ENCODE assay signal across 1 cellular context in the genomic region with DNA sequence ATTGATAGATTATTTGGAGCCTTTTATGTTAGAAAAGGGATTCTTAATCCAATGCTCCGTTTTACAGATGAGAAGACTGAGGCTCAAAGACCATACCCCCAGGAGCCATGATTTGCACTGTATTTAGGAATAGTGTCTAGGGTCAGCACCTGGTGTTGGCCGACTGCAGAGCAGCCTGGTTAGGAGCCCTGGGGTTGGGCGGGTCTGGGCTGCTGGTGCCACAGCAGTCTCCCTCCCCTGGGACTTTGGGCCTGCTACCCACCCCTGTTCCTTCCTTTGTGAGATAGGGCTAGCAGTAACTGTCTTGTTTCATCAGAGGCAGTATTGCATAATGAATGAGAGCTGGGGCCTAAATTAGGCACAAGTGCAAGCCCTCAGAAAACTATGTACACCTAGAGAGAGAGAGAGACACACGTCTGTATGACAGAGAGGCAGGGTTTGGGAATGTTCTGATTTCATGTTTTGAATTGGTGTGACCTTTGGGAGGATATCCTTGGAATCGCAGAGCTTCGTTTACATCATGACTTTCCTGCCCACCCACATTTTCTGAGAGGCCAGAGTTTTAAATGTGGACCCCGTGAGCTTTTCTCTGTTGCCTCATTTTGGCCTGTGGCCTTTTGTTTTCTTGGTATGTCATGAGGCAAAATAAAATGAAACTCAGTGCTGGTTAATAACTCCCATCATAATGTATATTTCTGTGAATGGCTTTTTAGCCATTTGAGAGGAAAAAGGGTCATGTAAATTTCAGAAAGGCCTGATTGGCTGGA.
TF ChIP-seq lines count a peak whose summit lies in the region.

No MANE protein-coding gene starts in this region.

TF ChIP-seq in HepG2, 621 proteins besides CTCF, POLR2A, EP300 and RAD21 (continued from another document and continues in another):
- TF ChIP-seq, protein P1, sequence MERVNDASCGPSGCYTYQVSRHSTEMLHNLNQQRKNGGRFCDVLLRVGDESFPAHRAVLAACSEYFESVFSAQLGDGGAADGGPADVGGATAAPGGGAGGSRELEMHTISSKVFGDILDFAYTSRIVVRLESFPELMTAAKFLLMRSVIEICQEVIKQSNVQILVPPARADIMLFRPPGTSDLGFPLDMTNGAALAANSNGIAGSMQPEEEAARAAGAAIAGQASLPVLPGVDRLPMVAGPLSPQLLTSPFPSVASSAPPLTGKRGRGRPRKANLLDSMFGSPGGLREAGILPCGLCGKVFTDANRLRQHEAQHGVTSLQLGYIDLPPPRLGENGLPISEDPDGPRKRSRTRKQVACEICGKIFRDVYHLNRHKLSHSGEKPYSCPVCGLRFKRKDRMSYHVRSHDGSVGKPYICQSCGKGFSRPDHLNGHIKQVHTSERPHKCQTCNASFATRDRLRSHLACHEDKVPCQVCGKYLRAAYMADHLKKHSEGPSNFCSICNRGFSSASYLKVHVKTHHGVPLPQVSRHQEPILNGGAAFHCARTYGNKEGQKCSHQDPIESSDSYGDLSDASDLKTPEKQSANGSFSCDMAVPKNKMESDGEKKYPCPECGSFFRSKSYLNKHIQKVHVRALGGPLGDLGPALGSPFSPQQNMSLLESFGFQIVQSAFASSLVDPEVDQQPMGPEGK (CRISPR knock-in tag; IDR thresholded peaks at IDR 0.05) = peak; percentile 62
- TF ChIP-seq SP1 (IDR thresholded peaks at IDR 0.05) (no peak), SP1 (CRISPR knock-in tag; IDR thresholded peaks at IDR 0.05) (no peak), ATF7 (IDR thresholded peaks at IDR 0.05) (peak; percentile 31), ATF7 (CRISPR knock-in tag; IDR thresholded peaks at IDR 0.05) (peak; percentile 65; the same call in 1 of the 2 replicates), CREB1 (IDR thresholded peaks at IDR 0.05) (peak; percentile 16; the same call in 1 of the 2 replicates), CREB1 (CRISPR knock-in tag; IDR thresholded peaks at IDR 0.05) (peak; percentile 75), ZNF296 (CRISPR knock-in tag; conservative IDR thresholded peaks at IDR 0.05) (no peak), ZKSCAN5 (CRISPR knock-in tag; IDR thresholded peaks at IDR 0.05) (no peak), ZNF709 (CRISPR knock-in tag; IDR thresholded peaks at IDR 0.05) (no peak), RORA (CRISPR knock-in tag; IDR thresholded peaks at IDR 0.05) (no peak), ZNF678 (CRISPR knock-in tag; IDR thresholded peaks at IDR 0.05) (no peak), MTF2 (CRISPR knock-in tag; IDR thresholded peaks at IDR 0.05; ENCODE audit: borderline replicate concordance) (no peak), ZBTB21 (CRISPR knock-in tag; IDR thresholded peaks at IDR 0.05) (peak; percentile 82), NCOA1 (CRISPR knock-in tag; IDR thresholded peaks at IDR 0.05) (peak; percentile 81; the same call in 1 of the 2 replicates)
- TF ChIP-seq, protein P2, sequence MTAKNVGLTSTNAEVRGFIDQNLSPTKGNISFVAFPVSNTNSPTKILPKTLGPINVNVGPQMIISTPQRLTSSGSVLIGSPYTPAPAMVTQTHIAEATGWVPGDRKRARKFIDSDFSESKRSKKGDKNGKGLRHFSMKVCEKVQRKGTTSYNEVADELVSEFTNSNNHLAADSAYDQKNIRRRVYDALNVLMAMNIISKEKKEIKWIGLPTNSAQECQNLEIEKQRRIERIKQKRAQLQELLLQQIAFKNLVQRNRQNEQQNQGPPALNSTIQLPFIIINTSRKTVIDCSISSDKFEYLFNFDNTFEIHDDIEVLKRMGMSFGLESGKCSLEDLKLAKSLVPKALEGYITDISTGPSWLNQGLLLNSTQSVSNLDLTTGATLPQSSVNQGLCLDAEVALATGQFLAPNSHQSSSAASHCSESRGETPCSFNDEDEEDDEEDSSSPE (CRISPR knock-in tag; IDR thresholded peaks at IDR 0.05) = peak; percentile 35; the same call in 1 of the 2 replicates
- TF ChIP-seq, protein P3, sequence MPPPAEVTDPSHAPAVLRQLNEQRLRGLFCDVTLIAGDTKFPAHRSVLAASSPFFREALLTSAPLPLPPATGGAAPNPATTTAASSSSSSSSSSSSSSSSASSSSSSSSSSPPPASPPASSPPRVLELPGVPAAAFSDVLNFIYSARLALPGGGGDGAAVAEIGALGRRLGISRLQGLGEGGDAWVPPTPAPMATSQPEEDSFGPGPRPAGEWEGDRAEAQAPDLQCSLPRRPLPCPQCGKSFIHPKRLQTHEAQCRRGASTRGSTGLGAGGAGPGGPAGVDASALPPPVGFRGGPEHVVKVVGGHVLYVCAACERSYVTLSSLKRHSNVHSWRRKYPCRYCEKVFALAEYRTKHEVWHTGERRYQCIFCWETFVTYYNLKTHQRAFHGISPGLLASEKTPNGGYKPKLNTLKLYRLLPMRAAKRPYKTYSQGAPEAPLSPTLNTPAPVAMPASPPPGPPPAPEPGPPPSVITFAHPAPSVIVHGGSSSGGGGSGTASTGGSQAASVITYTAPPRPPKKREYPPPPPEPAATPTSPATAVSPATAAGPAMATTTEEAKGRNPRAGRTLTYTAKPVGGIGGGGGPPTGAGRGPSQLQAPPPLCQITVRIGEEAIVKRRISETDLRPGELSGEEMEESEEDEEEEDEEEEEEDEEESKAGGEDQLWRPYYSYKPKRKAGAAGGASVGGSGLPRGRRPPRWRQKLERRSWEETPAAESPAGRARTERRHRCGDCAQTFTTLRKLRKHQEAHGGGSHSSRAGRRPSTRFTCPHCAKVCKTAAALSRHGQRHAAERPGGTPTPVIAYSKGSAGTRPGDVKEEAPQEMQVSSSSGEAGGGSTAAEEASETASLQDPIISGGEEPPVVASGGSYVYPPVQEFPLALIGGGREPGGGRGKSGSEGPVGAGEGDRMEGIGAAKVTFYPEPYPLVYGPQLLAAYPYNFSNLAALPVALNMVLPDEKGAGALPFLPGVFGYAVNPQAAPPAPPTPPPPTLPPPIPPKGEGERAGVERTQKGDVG (CRISPR knock-in tag; IDR thresholded peaks at IDR 0.05; ENCODE audit: borderline replicate concordance) = no peak
- TF ChIP-seq, protein P4, sequence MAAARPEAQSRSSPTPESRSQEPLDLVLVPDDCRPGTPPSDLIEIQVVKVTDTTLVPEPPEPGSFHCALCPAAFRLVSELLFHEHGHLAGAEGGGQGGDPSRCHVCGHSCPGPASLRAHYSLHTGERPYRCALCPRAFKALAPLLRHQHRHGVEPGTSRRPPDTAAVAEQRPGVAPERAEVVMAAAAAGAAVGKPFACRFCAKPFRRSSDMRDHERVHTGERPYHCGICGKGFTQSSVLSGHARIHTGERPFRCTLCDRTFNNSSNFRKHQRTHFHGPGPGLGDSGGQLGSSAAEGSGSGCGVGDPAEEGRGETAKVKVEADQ (CRISPR knock-in tag; IDR thresholded peaks at IDR 0.05; ENCODE audit: borderline replicate concordance) = peak; percentile 52; the same call in 1 of the 2 replicates
- TF ChIP-seq, protein P5, sequence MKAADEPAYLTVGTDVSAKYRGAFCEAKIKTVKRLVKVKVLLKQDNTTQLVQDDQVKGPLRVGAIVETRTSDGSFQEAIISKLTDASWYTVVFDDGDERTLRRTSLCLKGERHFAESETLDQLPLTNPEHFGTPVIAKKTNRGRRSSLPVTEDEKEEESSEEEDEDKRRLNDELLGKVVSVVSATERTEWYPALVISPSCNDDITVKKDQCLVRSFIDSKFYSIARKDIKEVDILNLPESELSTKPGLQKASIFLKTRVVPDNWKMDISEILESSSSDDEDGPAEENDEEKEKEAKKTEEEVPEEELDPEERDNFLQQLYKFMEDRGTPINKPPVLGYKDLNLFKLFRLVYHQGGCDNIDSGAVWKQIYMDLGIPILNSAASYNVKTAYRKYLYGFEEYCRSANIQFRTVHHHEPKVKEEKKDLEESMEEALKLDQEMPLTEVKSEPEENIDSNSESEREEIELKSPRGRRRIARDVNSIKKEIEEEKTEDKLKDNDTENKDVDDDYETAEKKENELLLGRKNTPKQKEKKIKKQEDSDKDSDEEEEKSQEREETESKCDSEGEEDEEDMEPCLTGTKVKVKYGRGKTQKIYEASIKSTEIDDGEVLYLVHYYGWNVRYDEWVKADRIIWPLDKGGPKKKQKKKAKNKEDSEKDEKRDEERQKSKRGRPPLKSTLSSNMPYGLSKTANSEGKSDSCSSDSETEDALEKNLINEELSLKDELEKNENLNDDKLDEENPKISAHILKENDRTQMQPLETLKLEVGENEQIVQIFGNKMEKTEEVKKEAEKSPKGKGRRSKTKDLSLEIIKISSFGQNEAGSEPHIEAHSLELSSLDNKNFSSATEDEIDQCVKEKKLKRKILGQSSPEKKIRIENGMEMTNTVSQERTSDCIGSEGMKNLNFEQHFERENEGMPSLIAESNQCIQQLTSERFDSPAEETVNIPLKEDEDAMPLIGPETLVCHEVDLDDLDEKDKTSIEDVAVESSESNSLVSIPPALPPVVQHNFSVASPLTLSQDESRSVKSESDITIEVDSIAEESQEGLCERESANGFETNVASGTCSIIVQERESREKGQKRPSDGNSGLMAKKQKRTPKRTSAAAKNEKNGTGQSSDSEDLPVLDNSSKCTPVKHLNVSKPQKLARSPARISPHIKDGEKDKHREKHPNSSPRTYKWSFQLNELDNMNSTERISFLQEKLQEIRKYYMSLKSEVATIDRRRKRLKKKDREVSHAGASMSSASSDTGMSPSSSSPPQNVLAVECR (CRISPR knock-in tag; IDR thresholded peaks at IDR 0.05; ENCODE audit: borderline replicate concordance) = peak; percentile 33; the same call in 1 of the 2 replicates
- TF ChIP-seq, protein P6, sequence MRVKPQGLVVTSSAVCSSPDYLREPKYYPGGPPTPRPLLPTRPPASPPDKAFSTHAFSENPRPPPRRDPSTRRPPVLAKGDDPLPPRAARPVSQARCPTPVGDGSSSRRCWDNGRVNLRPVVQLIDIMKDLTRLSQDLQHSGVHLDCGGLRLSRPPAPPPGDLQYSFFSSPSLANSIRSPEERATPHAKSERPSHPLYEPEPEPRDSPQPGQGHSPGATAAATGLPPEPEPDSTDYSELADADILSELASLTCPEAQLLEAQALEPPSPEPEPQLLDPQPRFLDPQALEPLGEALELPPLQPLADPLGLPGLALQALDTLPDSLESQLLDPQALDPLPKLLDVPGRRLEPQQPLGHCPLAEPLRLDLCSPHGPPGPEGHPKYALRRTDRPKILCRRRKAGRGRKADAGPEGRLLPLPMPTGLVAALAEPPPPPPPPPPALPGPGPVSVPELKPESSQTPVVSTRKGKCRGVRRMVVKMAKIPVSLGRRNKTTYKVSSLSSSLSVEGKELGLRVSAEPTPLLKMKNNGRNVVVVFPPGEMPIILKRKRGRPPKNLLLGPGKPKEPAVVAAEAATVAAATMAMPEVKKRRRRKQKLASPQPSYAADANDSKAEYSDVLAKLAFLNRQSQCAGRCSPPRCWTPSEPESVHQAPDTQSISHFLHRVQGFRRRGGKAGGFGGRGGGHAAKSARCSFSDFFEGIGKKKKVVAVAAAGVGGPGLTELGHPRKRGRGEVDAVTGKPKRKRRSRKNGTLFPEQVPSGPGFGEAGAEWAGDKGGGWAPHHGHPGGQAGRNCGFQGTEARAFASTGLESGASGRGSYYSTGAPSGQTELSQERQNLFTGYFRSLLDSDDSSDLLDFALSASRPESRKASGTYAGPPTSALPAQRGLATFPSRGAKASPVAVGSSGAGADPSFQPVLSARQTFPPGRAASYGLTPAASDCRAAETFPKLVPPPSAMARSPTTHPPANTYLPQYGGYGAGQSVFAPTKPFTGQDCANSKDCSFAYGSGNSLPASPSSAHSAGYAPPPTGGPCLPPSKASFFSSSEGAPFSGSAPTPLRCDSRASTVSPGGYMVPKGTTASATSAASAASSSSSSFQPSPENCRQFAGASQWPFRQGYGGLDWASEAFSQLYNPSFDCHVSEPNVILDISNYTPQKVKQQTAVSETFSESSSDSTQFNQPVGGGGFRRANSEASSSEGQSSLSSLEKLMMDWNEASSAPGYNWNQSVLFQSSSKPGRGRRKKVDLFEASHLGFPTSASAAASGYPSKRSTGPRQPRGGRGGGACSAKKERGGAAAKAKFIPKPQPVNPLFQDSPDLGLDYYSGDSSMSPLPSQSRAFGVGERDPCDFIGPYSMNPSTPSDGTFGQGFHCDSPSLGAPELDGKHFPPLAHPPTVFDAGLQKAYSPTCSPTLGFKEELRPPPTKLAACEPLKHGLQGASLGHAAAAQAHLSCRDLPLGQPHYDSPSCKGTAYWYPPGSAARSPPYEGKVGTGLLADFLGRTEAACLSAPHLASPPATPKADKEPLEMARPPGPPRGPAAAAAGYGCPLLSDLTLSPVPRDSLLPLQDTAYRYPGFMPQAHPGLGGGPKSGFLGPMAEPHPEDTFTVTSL (CRISPR knock-in tag; IDR thresholded peaks at IDR 0.05; ENCODE audit: borderline replicate concordance) = peak; percentile 72; the same call in 1 of the 2 replicates
- TF ChIP-seq, protein P7, sequence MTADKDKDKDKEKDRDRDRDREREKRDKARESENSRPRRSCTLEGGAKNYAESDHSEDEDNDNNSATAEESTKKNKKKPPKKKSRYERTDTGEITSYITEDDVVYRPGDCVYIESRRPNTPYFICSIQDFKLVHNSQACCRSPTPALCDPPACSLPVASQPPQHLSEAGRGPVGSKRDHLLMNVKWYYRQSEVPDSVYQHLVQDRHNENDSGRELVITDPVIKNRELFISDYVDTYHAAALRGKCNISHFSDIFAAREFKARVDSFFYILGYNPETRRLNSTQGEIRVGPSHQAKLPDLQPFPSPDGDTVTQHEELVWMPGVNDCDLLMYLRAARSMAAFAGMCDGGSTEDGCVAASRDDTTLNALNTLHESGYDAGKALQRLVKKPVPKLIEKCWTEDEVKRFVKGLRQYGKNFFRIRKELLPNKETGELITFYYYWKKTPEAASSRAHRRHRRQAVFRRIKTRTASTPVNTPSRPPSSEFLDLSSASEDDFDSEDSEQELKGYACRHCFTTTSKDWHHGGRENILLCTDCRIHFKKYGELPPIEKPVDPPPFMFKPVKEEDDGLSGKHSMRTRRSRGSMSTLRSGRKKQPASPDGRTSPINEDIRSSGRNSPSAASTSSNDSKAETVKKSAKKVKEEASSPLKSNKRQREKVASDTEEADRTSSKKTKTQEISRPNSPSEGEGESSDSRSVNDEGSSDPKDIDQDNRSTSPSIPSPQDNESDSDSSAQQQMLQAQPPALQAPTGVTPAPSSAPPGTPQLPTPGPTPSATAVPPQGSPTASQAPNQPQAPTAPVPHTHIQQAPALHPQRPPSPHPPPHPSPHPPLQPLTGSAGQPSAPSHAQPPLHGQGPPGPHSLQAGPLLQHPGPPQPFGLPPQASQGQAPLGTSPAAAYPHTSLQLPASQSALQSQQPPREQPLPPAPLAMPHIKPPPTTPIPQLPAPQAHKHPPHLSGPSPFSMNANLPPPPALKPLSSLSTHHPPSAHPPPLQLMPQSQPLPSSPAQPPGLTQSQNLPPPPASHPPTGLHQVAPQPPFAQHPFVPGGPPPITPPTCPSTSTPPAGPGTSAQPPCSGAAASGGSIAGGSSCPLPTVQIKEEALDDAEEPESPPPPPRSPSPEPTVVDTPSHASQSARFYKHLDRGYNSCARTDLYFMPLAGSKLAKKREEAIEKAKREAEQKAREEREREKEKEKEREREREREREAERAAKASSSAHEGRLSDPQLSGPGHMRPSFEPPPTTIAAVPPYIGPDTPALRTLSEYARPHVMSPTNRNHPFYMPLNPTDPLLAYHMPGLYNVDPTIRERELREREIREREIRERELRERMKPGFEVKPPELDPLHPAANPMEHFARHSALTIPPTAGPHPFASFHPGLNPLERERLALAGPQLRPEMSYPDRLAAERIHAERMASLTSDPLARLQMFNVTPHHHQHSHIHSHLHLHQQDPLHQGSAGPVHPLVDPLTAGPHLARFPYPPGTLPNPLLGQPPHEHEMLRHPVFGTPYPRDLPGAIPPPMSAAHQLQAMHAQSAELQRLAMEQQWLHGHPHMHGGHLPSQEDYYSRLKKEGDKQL (CRISPR knock-in tag; IDR thresholded peaks at IDR 0.05; ENCODE audit: low read depth) = no peak
